ENCODE assay signal across 8 cellular contexts in genomic region chr14:102063092-102063807, GRCh38. TPM values are rescaled to one million over a fixed set of nuclear protein-coding genes. Genes with fewer than 3 reads are reported as not detected.
DNase-seq lines count a peak whose midpoint lies in the region; ATAC-seq, FAIRE-seq and TF ChIP-seq lines count a peak whose summit lies in the region.

No MANE protein-coding gene starts in this region.

- no peaks in the 10 kb centered on the region for H3K27me3 Mint-ChIP-seq in CD8-positive, alpha-beta T cell (ENCODE audit: low read depth)

- POLR2A ChIA-PET in CD8-positive, alpha-beta T cell (lab: Charles Lee): interaction anchor here (1.4 kb wide), 1 partner anchor 14 kb away, joined by 3 read pairs; no protein-coding TSS in a partner anchor

- no peaks in the 10 kb centered on the region for H3K36me3 ChIP-seq in CD8-positive, alpha-beta T cell (ENCODE audit: insufficient read depth, low read length)
- H3K36me3 ChIP-seq in kidney (ENCODE audit: control insufficient read depth in 1 of 2, insufficient read depth in 2 of 2, low read length in 2 of 2): no peaks in the 10 kb centered on the region

- H3K27ac ChIP-seq in CD8-positive, alpha-beta T cell (ENCODE audit: low read depth, low read length): no peak overlapping the region
- H3K27ac ChIP-seq in kidney (ENCODE audit: low read depth in 2 of 2, low read length in 2 of 2): no peak overlapping the region

- peaks cover 12% of the 10 kb centered on the region for H3K4me1 Mint-ChIP-seq in CD8-positive, alpha-beta T cell (ENCODE audit: low read depth)

- peak; percentile 32 for TF ChIP-seq CTCF in CD8-positive, alpha-beta T cell (IDR thresholded peaks at IDR 0.05)
- peak; percentile 54 for TF ChIP-seq CTCF in cardiac fibroblast (IDR thresholded peaks at IDR 0.05; ENCODE audit: low read depth, low read length)
- peak; percentile 59 for TF ChIP-seq CTCF in kidney (IDR thresholded peaks at IDR 0.05; ENCODE audit: borderline replicate concordance, extremely low read depth, insufficient read depth)

- H3K4me3 ChIP-seq in CD8-positive, alpha-beta T cell (ENCODE audit: low read depth, low read length): no peak overlapping the region
- H3K4me3 ChIP-seq in cardiac fibroblast (replicated peaks in 1 of 2; ENCODE audit: low read depth in 2 of 2, low read length in 2 of 2): no peak overlapping the region
- no peak overlapping the region for H3K4me3 ChIP-seq in kidney (ENCODE audit: low read length in 2 of 2)

- no peaks in the 10 kb centered on the region for H3K36me3 Mint-ChIP-seq in CD8-positive, alpha-beta T cell

- no peak overlapping the region for H3K27ac Mint-ChIP-seq in CD8-positive, alpha-beta T cell

- FAIRE-seq in kidney (lab: Jason Lieb, UNC): peak; percentile 94

- H3K4me3 Mint-ChIP-seq in CD8-positive, alpha-beta T cell: no peak overlapping the region

- intact Hi-C loops in CD8-positive, alpha-beta T cell (cut with DNase I, micrococcal nuclease): loop anchor here (1.0 kb wide), 3 partner anchors 33 to 251 kb away; partner anchors contain the start of gene DYNC1H1 (in 1 of the 2)
- intact Hi-C loops in kidney (cut with DNase I): no loop called here

- CTCF ChIA-PET in CD8-positive, alpha-beta T cell (lab: Charles Lee): interaction anchor here (0.7 to 5.7 kb wide), 5 partner anchors 11 to 34 kb away, joined by 3 to 47 read pairs (median 5); no protein-coding TSS in a partner anchor

- no peaks in the 10 kb centered on the region for H3K27me3 ChIP-seq in CD8-positive, alpha-beta T cell (ENCODE audit: insufficient read depth, low read length)

- H3K9ac ChIP-seq in kidney (ENCODE audit: low read length in 2 of 2): no peak overlapping the region

- peak; percentile 95 for ATAC-seq in CD8-positive, alpha-beta T cell
- ATAC-seq in GM18517 (IDR thresholded peaks at IDR 0.05; ENCODE audit: unreplicated experiment): no peak

- DNase-seq in CD8-positive, alpha-beta T cell: peak; percentile 45 to 71 (median 63)
- DNase-seq in H4 (ENCODE audit: low spot score) (peak; percentile 82), NCI-H2196 (lab: John Stamatoyannopoulos, UW; ENCODE audit: unreplicated experiment) (peak; percentile 61), cardiac fibroblast (ENCODE audit: low read depth in 2 of 2) (peak; percentile 93 to 94), kidney (peak; percentile 95)
- DNase-seq in activated CD4-positive, CD25-positive, alpha-beta regulatory T cell (lab: John Stamatoyannopoulos, UW): peak in 3 of 4 experiments; percentile 26 to 41 (median 35)
- peak; percentile 72 for DNase-seq in stimulated activated CD4-positive, alpha-beta T cell treated with anti-CD3 and anti-CD28 coated beads, Interleukin-1b, Interleukin-23, amount 100 ng/mL, for 48 hours

- H3K4me1 ChIP-seq in CD8-positive, alpha-beta T cell (ENCODE audit: insufficient read depth, low read length): no peaks in the 10 kb centered on the region
- no peaks in the 10 kb centered on the region for H3K4me1 ChIP-seq in kidney (ENCODE audit: control insufficient read depth in 1 of 2, insufficient read depth in 1 of 2, low read depth in 1 of 2, low read length in 2 of 2)

- H3K9me3 Mint-ChIP-seq in CD8-positive, alpha-beta T cell: no peaks in the 10 kb centered on the region

- H3K9me3 ChIP-seq in CD8-positive, alpha-beta T cell (ENCODE audit: low read length): no peaks in the 10 kb centered on the region
- H3K9me3 ChIP-seq in kidney (ENCODE audit: control insufficient read depth in 1 of 2, low read length in 2 of 2): no peaks in the 10 kb centered on the region

RNA-seq across cellular contexts. Expression of gene HSP90AA1, which starts 23.6 kb away (rescaled TPM):
- 100 to 1,000 TPM; 532 to 539 TPM for total RNA-seq in CD8-positive, alpha-beta T cell
- 518 and 574 TPM in 2 replicates for total RNA-seq in H4 (2014; rRNA removed; shearing (Covaris generic))
- total RNA-seq in kidney: 409 TPM
- 455 TPM for polyA plus RNA-seq in kidney (ENCODE audit: insufficient read depth, low read depth, low replicate concordance)

Comparison
In these comparisons a context has a peak if more than half of its experiments do, and no peak if none do; other contexts are left out.
1. DNase-seq: peak in every context shown above with its lines; median percentile 95 in kidney; 94 in cardiac fibroblast; 82 in H4; 72 in stimulated activated CD4-positive, alpha-beta T cell treated with anti-CD3 and anti-CD28 coated beads, Interleukin-1b, Interleukin-23, amount 100 ng/mL, for 48 hours; 63 in CD8-positive, alpha-beta T cell; 61 in NCI-H2196; 35 in activated CD4-positive, CD25-positive, alpha-beta regulatory T cell.